Comparison of ENCODE assay signal across 8 cellular contexts in genomic region chr13:24968416-24968815, GRCh38.
DNase-seq lines count a peak whose midpoint lies in the region; ATAC-seq, FAIRE-seq and TF ChIP-seq lines count a peak whose summit lies in the region.
"Not testable (repeated sequence)": the region's sequence is repeated elsewhere in the genome, so short reads cannot be mapped to it uniquely, and the experiment has no call there.

No MANE protein-coding gene starts in this region.

- not testable (repeated sequence) for TF ChIP-seq CTCF in A549 (IDR thresholded peaks at IDR 0.05)
- TF ChIP-seq CTCF in KMS-11 (conservative IDR thresholded peaks at IDR 0.05; ENCODE audit: low read depth, low read length) (peak; percentile 39; the same call in 1 of the 2 replicates), choroid plexus epithelial cell (conservative IDR thresholded peaks at IDR 0.05; ENCODE audit: low read depth, low read length) (peak; percentile 47), left ventricle myocardium inferior (IDR thresholded peaks at IDR 0.05; ENCODE audit: borderline replicate concordance) (peak; percentile 55)

- H3K36me3 Mint-ChIP-seq in activated CD4-positive, alpha-beta T cell treated with anti-CD3 and anti-CD28 coated beads for 36 hours (ENCODE audit: low read depth) = not testable (repeated sequence)

- not testable (repeated sequence) for H3K36me3 ChIP-seq in KMS-11 (ENCODE audit: insufficient read depth); left ventricle myocardium inferior; mucosa of rectum (ENCODE audit: control insufficient read depth in 2 of 2, insufficient read depth in 2 of 2, low read length in 2 of 2)

- not testable (repeated sequence) for H3K9me3 ChIP-seq in A549; left ventricle myocardium inferior (replicated peaks); mucosa of rectum (ENCODE audit: control insufficient read depth in 2 of 2, low read length in 2 of 2)

- H3K9ac ChIP-seq in KMS-11 = not testable (repeated sequence)
- H3K9ac ChIP-seq in mucosa of rectum (ENCODE audit: low read depth in 1 of 2, low read length in 2 of 2) = peak overlapping the region; percentile 17 to 34

- TF ChIP-seq EP300 in A549 (IDR thresholded peaks at IDR 0.05) = not testable (repeated sequence)

- CTCF ChIA-PET in A549 (lab: Yijun Ruan, JAX) = interaction anchor here (1.5 to 1.9 kb wide), 2 partner anchors 105 to 221 kb away, joined by 3 to 5 read pairs; no protein-coding TSS in a partner anchor
- CTCF ChIA-PET in activated CD4-positive, alpha-beta T cell treated with anti-CD3 and anti-CD28 coated beads for 36 hours (lab: Charles Lee) = interaction anchor here (0.7 to 1.5 kb wide), 3 partner anchors 103 to 241 kb away, joined by 3 to 4 read pairs (median 4); no protein-coding TSS in a partner anchor

- not testable (repeated sequence) for H3K79me2 ChIP-seq in KMS-11 (ENCODE audit: insufficient read depth, low read depth)

- ATAC-seq in A549 = peak; percentile 47 to 73; a peak in 5 of 6 replicates
- not testable (repeated sequence) for ATAC-seq in activated CD4-positive, alpha-beta T cell treated with anti-CD3 and anti-CD28 coated beads for 36 hours

- FAIRE-seq in A549 (lab: Jason Lieb, UNC) = not testable (repeated sequence)

- H3K4me3 ChIP-seq in A549 (peak overlapping the region; percentile 57), choroid plexus epithelial cell (ENCODE audit: low read depth, low read length) (peak overlapping the region; percentile 41), left ventricle myocardium inferior (peak overlapping the region; percentile 53), mucosa of rectum (ENCODE audit: low read length in 2 of 2) (peak overlapping the region; percentile 46), skeletal muscle cell (ENCODE audit: low read depth, low read length) (peak overlapping the region; percentile 46)
- not testable (repeated sequence) for H3K4me3 ChIP-seq in KMS-11 (IDR thresholded peaks at IDR 0.05; ENCODE audit: insufficient read depth, low read depth, low read length)

- in situ Hi-C loops in G401 (cut with HindIII; ENCODE audit: low sequenced_read_pairs) = not testable (repeated sequence)

- H3K4me2 ChIP-seq in A549 = peak overlapping the region; percentile 76
- not testable (repeated sequence) for H3K4me2 ChIP-seq in KMS-11

- not testable (repeated sequence) for H4K20me1 ChIP-seq in KMS-11 (ENCODE audit: insufficient read depth)

- 0% methylated on average over 2 of the region's 2 CpGs for WGBS in A549 (ENCODE audit: missing lambda C conversion rate)

- H3K9me3 Mint-ChIP-seq in activated CD4-positive, alpha-beta T cell treated with anti-CD3 and anti-CD28 coated beads for 36 hours (ENCODE audit: low read depth) = not testable (repeated sequence)

- POLR2A ChIA-PET in A549 (lab: Yijun Ruan, JAX) = interaction anchor here (0.8 kb wide), 1 partner anchor 46 kb away, joined by 3 read pairs; a partner anchor contains a TSS
- POLR2A ChIA-PET in activated CD4-positive, alpha-beta T cell treated with anti-CD3 and anti-CD28 coated beads for 36 hours (lab: Charles Lee) = not testable (repeated sequence)

- H3K4me1 ChIP-seq in A549; KMS-11 (ENCODE audit: low read depth, poor library complexity, severe bottlenecking); left ventricle myocardium inferior; mucosa of rectum (ENCODE audit: control insufficient read depth in 2 of 2, insufficient read depth in 2 of 2, low read length in 2 of 2): not testable (repeated sequence)

- not testable (repeated sequence) for DNase-seq in A549 (ENCODE audit: low read depth in 1 of 2, low spot score in 1 of 2); left ventricle myocardium inferior; skeletal muscle cell (ENCODE audit: low read depth)
- DNase-seq in G401 (ENCODE audit: low spot score) (peak; percentile 75), choroid plexus epithelial cell (ENCODE audit: low read depth) (peak; percentile 6)
- peak; percentile 14 for DNase-seq in activated CD4-positive, alpha-beta T cell treated with anti-CD3 and anti-CD28 coated beads for 36 hours

- H3K27ac ChIP-seq in A549 = peak overlapping the region; percentile 63 to 81; a peak in 4 of 6 replicates
- not testable (repeated sequence) for H3K27ac ChIP-seq in KMS-11; left ventricle myocardium inferior (replicated peaks); mucosa of rectum (ENCODE audit: low read depth in 2 of 2, low read length in 2 of 2)

- H3K4me3 Mint-ChIP-seq in activated CD4-positive, alpha-beta T cell treated with anti-CD3 and anti-CD28 coated beads for 36 hours = not testable (repeated sequence)

- peaks cover 11% of the 10 kb centered on the region for H3K27me3 Mint-ChIP-seq in activated CD4-positive, alpha-beta T cell treated with anti-CD3 and anti-CD28 coated beads for 36 hours

- not testable (repeated sequence) for H3K4me1 Mint-ChIP-seq in activated CD4-positive, alpha-beta T cell treated with anti-CD3 and anti-CD28 coated beads for 36 hours

- not testable (repeated sequence) for TF ChIP-seq RAD21 in A549 (conservative IDR thresholded peaks at IDR 0.05 in 1 of 2, IDR thresholded peaks at IDR 0.05 in 1 of 2)

- TF ChIP-seq POLR2A in A549 (IDR thresholded peaks at IDR 0.05; ENCODE audit: low read length) = not testable (repeated sequence)

- not testable (repeated sequence) for H2AFZ ChIP-seq in KMS-11 (ENCODE audit: low read depth)

- not testable (repeated sequence) for H3K27ac Mint-ChIP-seq in activated CD4-positive, alpha-beta T cell treated with anti-CD3 and anti-CD28 coated beads for 36 hours

- intact Hi-C loops in activated CD4-positive, alpha-beta T cell treated with anti-CD3 and anti-CD28 coated beads for 36 hours (cut with DNase I, micrococcal nuclease) = loop anchor here (1.0 to 5.0 kb wide), 3 partner anchors 274 to 387 kb away; no protein-coding TSS in a partner anchor
- intact Hi-C loops in left ventricle myocardium inferior (cut with micrococcal nuclease) = not testable (repeated sequence)

- not testable (repeated sequence) for H3K27me3 ChIP-seq in KMS-11 (ENCODE audit: insufficient read depth, low read depth); left ventricle myocardium inferior (ENCODE audit: low read depth); mucosa of rectum (ENCODE audit: control insufficient read depth in 2 of 2, insufficient read depth in 2 of 2, low read length in 2 of 2)
